In genomic region chr9:124196814-124197176, GRCh38 we compare ENCODE assay signal across 25 cellular contexts.
DNase-seq lines count a peak whose midpoint lies in the region; ATAC-seq and TF ChIP-seq lines count a peak whose summit lies in the region.
"Had no signal": no experiment of that assay in that cellular context is flagged by ENCODE, and none has a peak within 500 bp of the region (broad histone marks: within the 10 kb centered on the region; RNA-seq: fewer than 3 reads in every experiment).

No MANE protein-coding gene starts in this region.

- no peak for TF ChIP-seq CTCF in CD14-positive monocyte (IDR thresholded peaks at IDR 0.05)
- no peak for TF ChIP-seq CTCF in NB4 (IDR thresholded peaks at IDR 0.05; ENCODE audit: low read depth, low read length)
- TF ChIP-seq CTCF in spleen (IDR thresholded peaks at IDR 0.05 in 8 of 11, conservative IDR thresholded peaks at IDR 0.05 in 3 of 11) = no peak

- ATAC-seq in HG03469 (IDR thresholded peaks at IDR 0.05; ENCODE audit: unreplicated experiment) = no peak
- ATAC-seq in GM21526 (IDR thresholded peaks at IDR 0.05; ENCODE audit: low FRiP score, unreplicated experiment) = no peak
- ATAC-seq: T-cell had no signal

- no peaks in the 10 kb centered on the region for H3K27me3 ChIP-seq in spleen (replicated peaks in 1 of 7)
- H3K27me3 ChIP-seq: SJCRH30, thyroid gland had no signal

- peaks cover 4 to 5% of the 10 kb centered on the region in 2 donors for H3K36me3 Mint-ChIP-seq in CD14-positive monocyte
- H3K36me3 Mint-ChIP-seq: T-cell had no signal

- TF ChIP-seq POLR2A in NB4 (IDR thresholded peaks at IDR 0.05; ENCODE audit: extremely low read depth, insufficient read length) = no peak
- no peak for TF ChIP-seq POLR2A in spleen (IDR thresholded peaks at IDR 0.05)

- WGBS in spleen, 5 donors = 92 to 100% (median 92%) methylated on average over 2 of the region's 2 CpGs

- H3K9me3 Mint-ChIP-seq in CD14-positive monocyte = peaks cover 0 to 7% (median 4%) of the 10 kb centered on the region in 7 donors

- H3K4me1 Mint-ChIP-seq in CD14-positive monocyte = peaks cover 73% of the 10 kb centered on the region

- intact Hi-C loops in CD14-positive monocyte (cut with micrococcal nuclease) (loop anchor here (5.0 to 10.0 kb wide), 3 partner anchors 62 to 91 kb away; no protein-coding TSS in a partner anchor), spleen (cut with DNase I; ENCODE audit: low total_unique reads) (no loop called here)

- peak overlapping the region; percentile 88 to 99 (median 96) for H3K27ac Mint-ChIP-seq in CD14-positive monocyte
- H3K27ac Mint-ChIP-seq: activated naive CD4-positive, alpha-beta T cell treated with anti-CD3 and anti-CD28 coated beads, Interleukin-2, amount 50 U/mL, for 72 hours; T-cell had no signal

- H3K4me1 ChIP-seq in spleen = peaks cover 0 to 53% (median 27%) of the 10 kb centered on the region in 6 donors
- H3K4me1 ChIP-seq: prostate gland, SJCRH30, thyroid gland had no signal

- H3K4me3 ChIP-seq in NB4 (ENCODE audit: low read depth, low read length) = peak overlapping the region; percentile 47
- H3K4me3 ChIP-seq in spleen = peak overlapping the region in 1 of 8 donors; percentile 37
- H3K4me3 ChIP-seq: GM23248, prostate gland, SJCRH30, thyroid gland had no signal

- peak overlapping the region; percentile 7 to 46 for H3K4me3 Mint-ChIP-seq in CD14-positive monocyte
- H3K4me3 Mint-ChIP-seq: activated CD8-positive, alpha-beta T cell treated with anti-CD3 and anti-CD28 coated beads for 36 hours; T-cell had no signal

- peaks cover 0 to 22% (median 14%) of the 10 kb centered on the region in 8 donors for H3K9me3 ChIP-seq in spleen
- H3K9me3 ChIP-seq: prostate gland, SJCRH30, thyroid gland had no signal

- DNase-seq in CD14-positive monocyte (ENCODE audit: low spot score) (no peak), NB4 (ENCODE audit: low read depth) (no peak), islet precursor cell (peak; percentile 25), spleen (no peak), A172 (ENCODE audit: low spot score) (no peak)
- DNase-seq: Calu3; effector CD8-positive, alpha-beta T cell; GM23248; left cardiac atrium; mesenchymal stem cell; NCI-H1048; NCI-H187; NCI-H2171 treated with DMSO at 0.1 percent for 48 hours; NCI-H524 treated with DMSO at 0.1 percent for 48 hours; SJCRH30; stimulated activated CD4-positive, alpha-beta T cell treated with anti-CD3 and anti-CD28 coated beads, Interleukin-15, amount 100 ng/mL, for 24 hours; stimulated activated naive CD8-positive, alpha-beta T cell treated with anti-CD3 and anti-CD28 coated beads, Interleukin-15, Interleukin-2, amounts not matched to agents 100 U/mL and 50 U/mL, for 24 hours; thyroid gland had no signal

- peak overlapping the region in 7 of 8 donors; percentile 65 to 86 (median 74) for H3K27ac ChIP-seq in spleen
- H3K27ac ChIP-seq: C4-2B, GM23248, prostate gland, SJCRH30, thyroid gland had no signal

- H3K36me3 ChIP-seq in spleen = no peaks in the 10 kb centered on the region
- H3K36me3 ChIP-seq: prostate gland, SJCRH30, thyroid gland had no signal

- H3K27me3 Mint-ChIP-seq in CD14-positive monocyte (ENCODE audit: low read depth in 3 of 3) = peaks cover 0 to 8% (median 0%) of the 10 kb centered on the region in 3 donors
